Comparison of ENCODE assay signal across 11 cellular contexts in the genomic region with DNA sequence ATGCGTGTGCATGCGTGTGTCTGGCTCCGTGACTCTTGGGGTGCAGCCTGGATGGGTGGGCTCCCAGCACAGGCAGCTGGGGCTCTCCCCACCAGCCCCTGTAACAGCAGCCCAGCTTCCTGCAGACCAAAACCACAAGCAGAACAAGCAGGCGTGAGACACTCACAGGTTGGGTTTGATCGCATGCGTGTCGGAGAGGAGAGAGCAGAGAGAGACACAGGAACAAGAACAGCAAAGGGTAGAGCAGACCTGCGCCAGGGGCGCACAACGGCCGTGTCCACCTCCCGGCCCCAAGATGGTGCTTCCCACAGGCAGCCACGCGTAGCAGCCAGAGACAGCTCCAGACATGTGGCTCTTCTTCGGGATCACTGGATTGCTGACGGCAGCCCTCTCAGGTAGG. TPM values are rescaled to one million over a fixed set of nuclear protein-coding genes. Genes with fewer than 3 reads are reported as not detected.
DNase-seq lines count a peak whose midpoint lies in the region; ATAC-seq lines count a peak whose summit lies in the region.
"Had no signal": no experiment of that assay in that cellular context is flagged by ENCODE, and none has a peak within 500 bp of the region (broad histone marks: within the 10 kb centered on the region; RNA-seq: fewer than 3 reads in every experiment).

A gene with protein sequence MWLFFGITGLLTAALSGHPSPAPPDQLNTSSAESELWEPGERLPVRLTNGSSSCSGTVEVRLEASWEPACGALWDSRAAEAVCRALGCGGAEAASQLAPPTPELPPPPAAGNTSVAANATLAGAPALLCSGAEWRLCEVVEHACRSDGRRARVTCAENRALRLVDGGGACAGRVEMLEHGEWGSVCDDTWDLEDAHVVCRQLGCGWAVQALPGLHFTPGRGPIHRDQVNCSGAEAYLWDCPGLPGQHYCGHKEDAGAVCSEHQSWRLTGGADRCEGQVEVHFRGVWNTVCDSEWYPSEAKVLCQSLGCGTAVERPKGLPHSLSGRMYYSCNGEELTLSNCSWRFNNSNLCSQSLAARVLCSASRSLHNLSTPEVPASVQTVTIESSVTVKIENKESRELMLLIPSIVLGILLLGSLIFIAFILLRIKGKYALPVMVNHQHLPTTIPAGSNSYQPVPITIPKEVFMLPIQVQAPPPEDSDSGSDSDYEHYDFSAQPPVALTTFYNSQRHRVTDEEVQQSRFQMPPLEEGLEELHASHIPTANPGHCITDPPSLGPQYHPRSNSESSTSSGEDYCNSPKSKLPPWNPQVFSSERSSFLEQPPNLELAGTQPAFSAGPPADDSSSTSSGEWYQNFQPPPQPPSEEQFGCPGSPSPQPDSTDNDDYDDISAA (plus strand): TSS at position 161 of the 400 bp plus-strand sequence. CDS start 186 bp downstream, at position 347.

- H3K4me1 Mint-ChIP-seq in IgD-negative memory B cell = peaks cover 13 to 22% (median 18%) of the 10 kb centered on the region in 3 donors
- H3K4me1 Mint-ChIP-seq in central memory CD8-positive, alpha-beta T cell = peaks cover 49% of the 10 kb centered on the region

- ATAC-seq in central memory CD8-positive, alpha-beta T cell (replicated peaks; ENCODE audit: extremely low read depth, poor library complexity, severe bottlenecking) = peak; percentile 88
- no peak for ATAC-seq in HG02571 (IDR thresholded peaks at IDR 0.05; ENCODE audit: unreplicated experiment)

- peak; percentile 66 for DNase-seq in activated CD4-positive, alpha-beta T cell treated with anti-CD3 and anti-CD28 coated beads, Interleukin-2, amount 50 U/mL, for 1 hour
- peak; percentile 50 to 73 for DNase-seq in central memory CD8-positive, alpha-beta T cell (ENCODE audit: low spot score in 2 of 2)
- peak; percentile 35 for DNase-seq in stimulated activated CD8-positive, alpha-beta memory T cell treated with anti-CD3 and anti-CD28 coated beads, Interleukin-7, amount 100 ng/mL, for 24 hours (ENCODE audit: low read depth)
- DNase-seq in NCI-H2107 treated with DMSO at 0.1 percent for 48 hours (lab: John Stamatoyannopoulos, UW; ENCODE audit: unreplicated experiment) (no peak), NCI-H345 treated with DMSO at 0.1 percent for 48 hours (lab: John Stamatoyannopoulos, UW; ENCODE audit: unreplicated experiment) (no peak), NOMO-1 treated with DMSO at 0.1 percent for 48 hours (lab: John Stamatoyannopoulos, UW; ENCODE audit: unreplicated experiment) (no peak)
- DNase-seq: caudate nucleus, NCI-H1436, nucleus accumbens had no signal

- no peaks in the 10 kb centered on the region for H3K36me3 Mint-ChIP-seq in IgD-negative memory B cell
- H3K36me3 Mint-ChIP-seq in central memory CD8-positive, alpha-beta T cell (ENCODE audit: insufficient read depth) = peaks cover 31% of the 10 kb centered on the region

- peak within 1 kb of the TSS; percentile 37 to 85 (median 69) for H3K27ac Mint-ChIP-seq in IgD-negative memory B cell
- peak within 1 kb of the TSS; percentile 90 for H3K27ac Mint-ChIP-seq in central memory CD8-positive, alpha-beta T cell (ENCODE audit: low read depth)

- peak within 1 kb of the TSS; percentile 13 to 93 (median 85) for H3K4me3 Mint-ChIP-seq in IgD-negative memory B cell
- H3K4me3 Mint-ChIP-seq in central memory CD8-positive, alpha-beta T cell = peak within 1 kb of the TSS; percentile 89

- H3K9me3 Mint-ChIP-seq in IgD-negative memory B cell = peaks cover 0 to 5% (median 4%) of the 10 kb centered on the region in 3 donors
- no peaks in the 10 kb centered on the region for H3K9me3 Mint-ChIP-seq in central memory CD8-positive, alpha-beta T cell

- no peaks in the 10 kb centered on the region for H3K27me3 Mint-ChIP-seq in IgD-negative memory B cell
- H3K27me3 Mint-ChIP-seq in central memory CD8-positive, alpha-beta T cell = no peaks in the 10 kb centered on the region

RNA-seq across cellular contexts. Expression of the gene that starts here (rescaled TPM):
- polyA plus RNA-seq in IgD-negative memory B cell = 8.6 TPM

Comparison
In these comparisons a context has a peak if more than half of its experiments do, and no peak if none do; other contexts are left out.
1. DNase-seq: peak in activated CD4-positive, alpha-beta T cell treated with anti-CD3 and anti-CD28 coated beads, Interleukin-2, amount 50 U/mL, for 1 hour (single experiment), central memory CD8-positive, alpha-beta T cell (2 of 2) and stimulated activated CD8-positive, alpha-beta memory T cell treated with anti-CD3 and anti-CD28 coated beads, Interleukin-7, amount 100 ng/mL, for 24 hours (single experiment); none in NCI-H2107 treated with DMSO at 0.1 percent for 48 hours (single experiment), NCI-H345 treated with DMSO at 0.1 percent for 48 hours (single experiment) and NOMO-1 treated with DMSO at 0.1 percent for 48 hours (single experiment).